ENCODE assay signal across 13 cellular contexts in genomic region chr16:86343111-86343642, GRCh38.
DNase-seq lines count a peak whose midpoint lies in the region; ATAC-seq and TF ChIP-seq lines count a peak whose summit lies in the region.
"Had no signal": no experiment of that assay in that cellular context is flagged by ENCODE, and none has a peak within 500 bp of the region (broad histone marks: within the 10 kb centered on the region; RNA-seq: fewer than 3 reads in every experiment).

No MANE protein-coding gene starts in this region.

- H3K4me3 ChIP-seq in heart left ventricle (peak overlapping the region in 6 of 12 donors; percentile 9 to 28 (median 13)), fibroblast of the aortic adventitia (ENCODE audit: low read depth, low read length) (peak overlapping the region; percentile 17)
- H3K4me3 ChIP-seq: ovary had no signal

- no peak for TF ChIP-seq POLR2A in heart left ventricle (IDR thresholded peaks at IDR 0.05)

- peaks cover 0 to 18% (median 9%) of the 10 kb centered on the region in 12 donors for H3K4me1 ChIP-seq in heart left ventricle

- 15 to 27% (median 25%) methylated on average over 18 to 24 of the region's 24 CpGs for WGBS in heart left ventricle, 4 donors

- peaks cover 99% of the 10 kb centered on the region for H3K27me3 Mint-ChIP-seq in nephron (ENCODE audit: low read depth)
- H3K27me3 Mint-ChIP-seq in activated T-cell treated with anti-CD3 and anti-CD28 coated beads, Interleukin-2, amount 50 U/mL, for 4 hours (ENCODE audit: low read depth), result peaks cover 63% of the 10 kb centered on the region

- ATAC-seq in heart left ventricle (peak in 2 of 4 donors; percentile 21 to 85), GM18519 (IDR thresholded peaks at IDR 0.05; ENCODE audit: low FRiP score, unreplicated experiment) (no peak)
- no peak for ATAC-seq in activated T-cell treated with anti-CD3 and anti-CD28 coated beads, Interleukin-2, amount 50 U/mL, for 4 hours

- no peaks in the 10 kb centered on the region for H3K36me3 ChIP-seq in heart left ventricle
- H3K36me3 ChIP-seq: ovary had no signal

- H3K4me1 Mint-ChIP-seq in nephron, result peaks cover 12% of the 10 kb centered on the region
- no peaks in the 10 kb centered on the region for H3K4me1 Mint-ChIP-seq in activated T-cell treated with anti-CD3 and anti-CD28 coated beads, Interleukin-2, amount 50 U/mL, for 4 hours (ENCODE audit: low read depth)
- H3K4me1 Mint-ChIP-seq: activated naive CD4-positive, alpha-beta T cell treated with anti-CD3 and anti-CD28 coated beads, Interleukin-2, amount 50 U/mL, for 24 hours had no signal

- peaks cover 3 to 69% (median 19%) of the 10 kb centered on the region in 9 donors for H3K27me3 ChIP-seq in heart left ventricle
- H3K27me3 ChIP-seq: ovary had no signal

- intact Hi-C loops in heart left ventricle (cut with DNase I) (loop anchor here in 3 of 10 donors (5.0 to 10.0 kb wide), 3 partner anchors 172 to 271 kb away; partner anchors contain the start of gene FOXF1 (in 1 of the 3)), cardiac septum (cut with DNase I) (loop anchor here (2.0 to 10.0 kb wide), 2 partner anchors 174 to 268 kb away; no protein-coding TSS in a partner anchor)

- H3K27ac ChIP-seq in heart left ventricle, result peak overlapping the region in 5 of 12 donors; percentile 40 to 87 (median 51)
- H3K27ac ChIP-seq: ovary had no signal

- DNase-seq in heart left ventricle (peak in 3 of 5 donors; percentile 34 to 41 (median 36)), cardiac septum (ENCODE audit: low spot score) (no peak), fibroblast of the aortic adventitia (ENCODE audit: low read depth) (peak; percentile 94), middle frontal gyrus (ENCODE audit: extremely low spot score, low spot score) (no peak)
- no peak for DNase-seq in activated T-cell treated with anti-CD3 and anti-CD28 coated beads, Interleukin-2, amount 50 U/mL, for 4 hours
- DNase-seq in activated T-cell treated with anti-CD3 and anti-CD28 coated beads, Interleukin-2, amount 50 U/mL, for 48 hours, result no peak
- DNase-seq: activated CD4-positive, alpha-beta T cell treated with anti-CD3 and anti-CD28 coated beads for 1 hour; glutamatergic neuron; MV-4-11 had no signal

- peaks cover 3% of the 10 kb centered on the region for H3K9me3 Mint-ChIP-seq in nephron
- H3K9me3 Mint-ChIP-seq in activated T-cell treated with anti-CD3 and anti-CD28 coated beads, Interleukin-2, amount 50 U/mL, for 4 hours, result no peaks in the 10 kb centered on the region
- H3K9me3 Mint-ChIP-seq: activated naive CD4-positive, alpha-beta T cell treated with anti-CD3 and anti-CD28 coated beads, Interleukin-2, amount 50 U/mL, for 24 hours had no signal

- TF ChIP-seq CTCF in heart left ventricle (IDR thresholded peaks at IDR 0.05), result no peak
- no peak for TF ChIP-seq CTCF in fibroblast of the aortic adventitia (IDR thresholded peaks at IDR 0.05; ENCODE audit: insufficient read depth, low read length)
- TF ChIP-seq CTCF in nephron (IDR thresholded peaks at IDR 0.05; ENCODE audit: unreplicated experiment in 3 of 3), result no peak

- H3K4me3 Mint-ChIP-seq in nephron, result peak overlapping the region; percentile 35 to 64 (median 36)
- no peak overlapping the region for H3K4me3 Mint-ChIP-seq in activated T-cell treated with anti-CD3 and anti-CD28 coated beads, Interleukin-2, amount 50 U/mL, for 4 hours
- H3K4me3 Mint-ChIP-seq: activated naive CD4-positive, alpha-beta T cell treated with anti-CD3 and anti-CD28 coated beads, Interleukin-2, amount 50 U/mL, for 24 hours had no signal

- no peak overlapping the region for H3K27ac Mint-ChIP-seq in nephron
- H3K27ac Mint-ChIP-seq: activated naive CD4-positive, alpha-beta T cell treated with anti-CD3 and anti-CD28 coated beads, Interleukin-2, amount 50 U/mL, for 24 hours had no signal

- no peaks in the 10 kb centered on the region for H3K9me3 ChIP-seq in heart left ventricle
- H3K9me3 ChIP-seq: ovary had no signal

- no peaks in the 10 kb centered on the region for H3K36me3 Mint-ChIP-seq in nephron (ENCODE audit: low read depth)
- no peaks in the 10 kb centered on the region for H3K36me3 Mint-ChIP-seq in activated T-cell treated with anti-CD3 and anti-CD28 coated beads, Interleukin-2, amount 50 U/mL, for 4 hours (ENCODE audit: insufficient read depth)
- H3K36me3 Mint-ChIP-seq: activated naive CD4-positive, alpha-beta T cell treated with anti-CD3 and anti-CD28 coated beads, Interleukin-2, amount 50 U/mL, for 24 hours had no signal

Comparison
In these comparisons a context has a peak if more than half of its experiments do, and no peak if none do; other contexts are left out.
1. DNase-seq: peak in heart left ventricle (3 of 5) and fibroblast of the aortic adventitia (single experiment); none in cardiac septum (single experiment), activated T-cell treated with anti-CD3 and anti-CD28 coated beads, Interleukin-2, amount 50 U/mL, for 4 hours (single experiment), activated T-cell treated with anti-CD3 and anti-CD28 coated beads, Interleukin-2, amount 50 U/mL, for 48 hours (0 of 2) and middle frontal gyrus (single experiment).